ENCODE assay signal across 7 cellular contexts in genomic region chr3:16550676-16551341, GRCh38. TPM values are rescaled to one million over a fixed set of nuclear protein-coding genes. Genes with fewer than 3 reads are reported as not detected.
DNase-seq lines count a peak whose midpoint lies in the region; ATAC-seq, FAIRE-seq and TF ChIP-seq lines count a peak whose summit lies in the region.

No MANE protein-coding gene starts in this region.

- DNase-seq in GM12891 (ENCODE audit: insufficient read length, low spot score): peak; percentile 10
- DNase-seq in NCI-H1694 treated with DMSO at 0.1 percent for 48 hours (lab: John Stamatoyannopoulos, UW): peak; percentile 67
- peak; percentile 51 for DNase-seq in T-helper 9 cell
- DNase-seq in astrocyte of the cerebellum (ENCODE audit: low read depth): peak; percentile 82
- peak; percentile 68 for DNase-seq in iPS DF 4.7 (ENCODE audit: extremely low read depth, low spot score)
- peak; percentile 75 for DNase-seq in smooth muscle cell of the brain vasculature (ENCODE audit: low read depth, low spot score)

- in situ Hi-C loops in astrocyte of the cerebellum (cut with HindIII; ENCODE audit: low sequenced_read_pairs): loop anchor here (5.0 kb wide), 1 partner anchor 259 kb away; no protein-coding TSS in a partner anchor

- peak; percentile 91 for TF ChIP-seq CTCF in astrocyte of the cerebellum (IDR thresholded peaks at IDR 0.05; ENCODE audit: low read depth, low read length, missing control alignments)

- H3K4me3 ChIP-seq in astrocyte of the cerebellum (ENCODE audit: low read depth, low read length): peak overlapping the region; percentile 5

- no peak for TF ChIP-seq POLR2A in GM12891 (IDR thresholded peaks at IDR 0.05; ENCODE audit: low read depth, low read length)

- ATAC-seq in HG02798 (IDR thresholded peaks at IDR 0.05; ENCODE audit: poor library complexity, unreplicated experiment): peak; percentile 76

- FAIRE-seq in GM12891 (lab: Jason Lieb, UNC): peak; percentile 93

TF ChIP-seq in GM12891, 5 proteins besides CTCF, POLR2A, EP300 and RAD21:
- no peak for TF ChIP-seq POLR2AphosphoS5 (IDR thresholded peaks at IDR 0.05; ENCODE audit: low read depth, low read length)
- TF ChIP-seq PAX5 (IDR thresholded peaks at IDR 0.05; ENCODE audit: insufficient read depth, low read length, severe bottlenecking): no peak
- TF ChIP-seq POU2F2 (IDR thresholded peaks at IDR 0.05; ENCODE audit: low read depth, low read length): peak; percentile 80; the same call in 1 of the 2 replicates

RNA-seq across cellular contexts. Expression of gene RFTN1, which starts 37.3 kb away (rescaled TPM):
- 168 TPM for polyA plus RNA-seq in GM12891 (2012; ENCODE audit: low read depth, missing spikeins)

RNA-seq across cellular contexts. Expression of gene DAZL, which starts 54.4 kb away (rescaled TPM):
- polyA plus RNA-seq in GM12891 (2012; ENCODE audit: low read depth, missing spikeins): 0.28 TPM

Comparison
In these comparisons a context has a peak if more than half of its experiments do, and no peak if none do; other contexts are left out.
1. Peak in every context shown above with its lines: DNase-seq, ATAC-seq and H3K4me3 ChIP-seq.
2. DNase-seq: peak in every context shown above with its lines; median percentile 82 in astrocyte of the cerebellum; 75 in smooth muscle cell of the brain vasculature; 68 in iPS DF 4.7; 67 in NCI-H1694 treated with DMSO at 0.1 percent for 48 hours; 51 in T-helper 9 cell; 10 in GM12891.